In the genomic region with DNA sequence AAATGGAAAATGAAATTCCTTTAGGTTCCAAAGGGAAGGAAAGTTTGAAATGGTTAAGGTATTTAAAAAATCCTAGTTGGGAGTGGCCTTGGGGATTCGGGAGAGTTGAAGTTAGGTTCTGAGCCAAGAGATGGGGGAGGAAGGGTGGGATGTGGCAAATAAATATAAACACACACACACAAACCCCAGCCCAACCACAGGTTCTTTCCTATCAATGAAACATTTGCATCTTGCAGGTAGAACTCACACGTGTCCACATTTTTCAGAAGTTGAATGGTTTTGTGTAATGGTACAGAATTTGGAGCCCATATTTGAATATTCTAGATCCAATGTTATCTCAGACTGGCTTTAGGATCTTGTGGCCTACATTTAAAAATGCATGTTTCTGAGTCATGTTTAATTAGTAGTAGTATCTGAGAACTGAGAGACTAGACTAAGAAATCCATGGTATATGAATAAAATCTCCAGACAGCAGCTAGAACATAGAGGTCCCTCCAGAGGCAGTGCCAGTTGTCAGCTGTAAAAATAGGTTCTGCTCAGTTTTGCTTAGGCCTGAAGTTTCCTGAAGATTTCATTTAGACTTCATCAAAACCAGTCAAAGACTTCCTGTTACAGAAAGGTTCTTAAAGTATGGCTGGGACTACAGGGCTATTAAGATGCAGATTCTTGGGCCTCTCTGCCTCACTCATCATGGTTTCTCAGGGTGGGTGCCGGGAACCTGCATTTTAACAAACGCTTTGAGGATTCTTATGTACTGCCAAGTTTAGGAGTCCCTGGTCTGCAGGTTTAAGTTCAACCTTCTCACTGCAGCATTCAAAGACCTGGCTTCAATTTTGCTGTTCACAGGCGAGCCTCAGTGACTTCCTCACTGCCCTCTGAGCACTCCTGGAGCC, we compare ENCODE assay signal across 1 cellular context.
TF ChIP-seq lines count a peak whose summit lies in the region.

No MANE protein-coding gene starts in this region.

TF ChIP-seq in K562, 482 proteins besides CTCF, POLR2A, EP300 and RAD21 (continued from another document):
- TF ChIP-seq, protein P1, sequence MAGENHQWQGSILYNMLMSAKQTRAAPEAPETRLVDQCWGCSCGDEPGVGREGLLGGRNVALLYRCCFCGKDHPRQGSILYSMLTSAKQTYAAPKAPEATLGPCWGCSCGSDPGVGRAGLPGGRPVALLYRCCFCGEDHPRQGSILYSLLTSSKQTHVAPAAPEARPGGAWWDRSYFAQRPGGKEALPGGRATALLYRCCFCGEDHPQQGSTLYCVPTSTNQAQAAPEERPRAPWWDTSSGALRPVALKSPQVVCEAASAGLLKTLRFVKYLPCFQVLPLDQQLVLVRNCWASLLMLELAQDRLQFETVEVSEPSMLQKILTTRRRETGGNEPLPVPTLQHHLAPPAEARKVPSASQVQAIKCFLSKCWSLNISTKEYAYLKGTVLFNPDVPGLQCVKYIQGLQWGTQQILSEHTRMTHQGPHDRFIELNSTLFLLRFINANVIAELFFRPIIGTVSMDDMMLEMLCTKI (IDR thresholded peaks at IDR 0.05; ENCODE audit: partially characterized antibody), result no peak
- no peak for TF ChIP-seq FOXP1 (CRISPR knock-in tag; IDR thresholded peaks at IDR 0.05)
- TF ChIP-seq NONO (IDR thresholded peaks at IDR 0.05; ENCODE audit: low read depth in 2 of 2, low read length in 1 of 2), result no peak
- 0 out of 2 replicates have a peak, but pooled peaks have one; percentile 16 for TF ChIP-seq PTTG1 (tag; IDR thresholded peaks at IDR 0.05; ENCODE audit: low read depth)
- TF ChIP-seq, protein P2, sequence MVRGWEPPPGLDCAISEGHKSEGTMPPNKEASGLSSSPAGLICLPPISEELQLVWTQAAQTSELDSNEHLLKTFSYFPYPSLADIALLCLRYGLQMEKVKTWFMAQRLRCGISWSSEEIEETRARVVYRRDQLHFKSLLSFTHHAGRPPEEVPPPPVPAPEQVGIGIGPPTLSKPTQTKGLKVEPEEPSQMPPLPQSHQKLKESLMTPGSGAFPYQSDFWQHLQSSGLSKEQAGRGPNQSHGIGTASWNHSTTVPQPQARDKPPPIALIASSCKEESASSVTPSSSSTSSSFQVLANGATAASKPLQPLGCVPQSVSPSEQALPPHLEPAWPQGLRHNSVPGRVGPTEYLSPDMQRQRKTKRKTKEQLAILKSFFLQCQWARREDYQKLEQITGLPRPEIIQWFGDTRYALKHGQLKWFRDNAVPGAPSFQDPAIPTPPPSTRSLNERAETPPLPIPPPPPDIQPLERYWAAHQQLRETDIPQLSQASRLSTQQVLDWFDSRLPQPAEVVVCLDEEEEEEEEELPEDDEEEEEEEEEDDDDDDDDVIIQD (CRISPR knock-in tag; IDR thresholded peaks at IDR 0.05), result no peak
- no peak for TF ChIP-seq SMAD2 (IDR thresholded peaks at IDR 0.05; ENCODE audit: low read depth, low read length)
- no peak for TF ChIP-seq MYC (IDR thresholded peaks at IDR 0.05; ENCODE audit: low read depth, low read length)
- TF ChIP-seq MYC (CRISPR knock-in tag; IDR thresholded peaks at IDR 0.05; ENCODE audit: borderline replicate concordance, low read depth), result no peak
- TF ChIP-seq ARNT (IDR thresholded peaks at IDR 0.05), result 0 out of 4 replicates have a peak, but pooled peaks of 1 of the 2 experiments have one; percentile 11
- 0 out of 4 replicates have a peak, but pooled peaks of 1 of the 2 experiments have one; percentile 40 for TF ChIP-seq SRF (CRISPR knock-in tag; IDR thresholded peaks at IDR 0.05)
- TF ChIP-seq ELF2 (CRISPR knock-in tag; IDR thresholded peaks at IDR 0.05), result peak; percentile 15; the same call in 1 of the 2 replicates
- TF ChIP-seq ZNF175 (CRISPR knock-in tag; IDR thresholded peaks at IDR 0.05; ENCODE audit: low read depth), result peak; percentile 13; the same call in 1 of the 2 replicates
- TF ChIP-seq, protein P3, sequence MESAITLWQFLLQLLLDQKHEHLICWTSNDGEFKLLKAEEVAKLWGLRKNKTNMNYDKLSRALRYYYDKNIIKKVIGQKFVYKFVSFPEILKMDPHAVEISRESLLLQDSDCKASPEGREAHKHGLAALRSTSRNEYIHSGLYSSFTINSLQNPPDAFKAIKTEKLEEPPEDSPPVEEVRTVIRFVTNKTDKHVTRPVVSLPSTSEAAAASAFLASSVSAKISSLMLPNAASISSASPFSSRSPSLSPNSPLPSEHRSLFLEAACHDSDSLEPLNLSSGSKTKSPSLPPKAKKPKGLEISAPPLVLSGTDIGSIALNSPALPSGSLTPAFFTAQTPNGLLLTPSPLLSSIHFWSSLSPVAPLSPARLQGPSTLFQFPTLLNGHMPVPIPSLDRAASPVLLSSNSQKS (CRISPR knock-in tag; IDR thresholded peaks at IDR 0.05), result no peak
- TF ChIP-seq, protein P4, sequence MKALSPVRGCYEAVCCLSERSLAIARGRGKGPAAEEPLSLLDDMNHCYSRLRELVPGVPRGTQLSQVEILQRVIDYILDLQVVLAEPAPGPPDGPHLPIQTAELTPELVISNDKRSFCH (CRISPR knock-in tag; IDR thresholded peaks at IDR 0.05), result no peak
- TF ChIP-seq, protein P4 (tag; IDR thresholded peaks at IDR 0.05), result 0 out of 2 replicates have a peak, but pooled peaks have one; percentile 34
- 0 out of 2 replicates have a peak, but pooled peaks have one; percentile 10 for TF ChIP-seq MTA3 (IDR thresholded peaks at IDR 0.05; ENCODE audit: borderline replicate concordance)
- TF ChIP-seq, protein P5, sequence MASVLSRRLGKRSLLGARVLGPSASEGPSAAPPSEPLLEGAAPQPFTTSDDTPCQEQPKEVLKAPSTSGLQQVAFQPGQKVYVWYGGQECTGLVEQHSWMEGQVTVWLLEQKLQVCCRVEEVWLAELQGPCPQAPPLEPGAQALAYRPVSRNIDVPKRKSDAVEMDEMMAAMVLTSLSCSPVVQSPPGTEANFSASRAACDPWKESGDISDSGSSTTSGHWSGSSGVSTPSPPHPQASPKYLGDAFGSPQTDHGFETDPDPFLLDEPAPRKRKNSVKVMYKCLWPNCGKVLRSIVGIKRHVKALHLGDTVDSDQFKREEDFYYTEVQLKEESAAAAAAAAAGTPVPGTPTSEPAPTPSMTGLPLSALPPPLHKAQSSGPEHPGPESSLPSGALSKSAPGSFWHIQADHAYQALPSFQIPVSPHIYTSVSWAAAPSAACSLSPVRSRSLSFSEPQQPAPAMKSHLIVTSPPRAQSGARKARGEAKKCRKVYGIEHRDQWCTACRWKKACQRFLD (CRISPR knock-in tag; IDR thresholded peaks at IDR 0.05), result peak; percentile 69
- 0 out of 2 replicates have a peak, but pooled peaks have one; percentile 48 for TF ChIP-seq ZNF232 (CRISPR knock-in tag; IDR thresholded peaks at IDR 0.05)
- TF ChIP-seq, protein P6, sequence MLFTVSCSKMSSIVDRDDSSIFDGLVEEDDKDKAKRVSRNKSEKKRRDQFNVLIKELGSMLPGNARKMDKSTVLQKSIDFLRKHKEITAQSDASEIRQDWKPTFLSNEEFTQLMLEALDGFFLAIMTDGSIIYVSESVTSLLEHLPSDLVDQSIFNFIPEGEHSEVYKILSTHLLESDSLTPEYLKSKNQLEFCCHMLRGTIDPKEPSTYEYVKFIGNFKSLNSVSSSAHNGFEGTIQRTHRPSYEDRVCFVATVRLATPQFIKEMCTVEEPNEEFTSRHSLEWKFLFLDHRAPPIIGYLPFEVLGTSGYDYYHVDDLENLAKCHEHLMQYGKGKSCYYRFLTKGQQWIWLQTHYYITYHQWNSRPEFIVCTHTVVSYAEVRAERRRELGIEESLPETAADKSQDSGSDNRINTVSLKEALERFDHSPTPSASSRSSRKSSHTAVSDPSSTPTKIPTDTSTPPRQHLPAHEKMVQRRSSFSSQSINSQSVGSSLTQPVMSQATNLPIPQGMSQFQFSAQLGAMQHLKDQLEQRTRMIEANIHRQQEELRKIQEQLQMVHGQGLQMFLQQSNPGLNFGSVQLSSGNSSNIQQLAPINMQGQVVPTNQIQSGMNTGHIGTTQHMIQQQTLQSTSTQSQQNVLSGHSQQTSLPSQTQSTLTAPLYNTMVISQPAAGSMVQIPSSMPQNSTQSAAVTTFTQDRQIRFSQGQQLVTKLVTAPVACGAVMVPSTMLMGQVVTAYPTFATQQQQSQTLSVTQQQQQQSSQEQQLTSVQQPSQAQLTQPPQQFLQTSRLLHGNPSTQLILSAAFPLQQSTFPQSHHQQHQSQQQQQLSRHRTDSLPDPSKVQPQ (CRISPR knock-in tag; IDR thresholded peaks at IDR 0.05; ENCODE audit: borderline replicate concordance), result no peak
- no peak for TF ChIP-seq NR4A1 (CRISPR knock-in tag; IDR thresholded peaks at IDR 0.05)
- TF ChIP-seq NR4A1 (tag; IDR thresholded peaks at IDR 0.05), result peak; percentile 35; the same call in 1 of the 2 replicates
- TF ChIP-seq, protein P7, sequence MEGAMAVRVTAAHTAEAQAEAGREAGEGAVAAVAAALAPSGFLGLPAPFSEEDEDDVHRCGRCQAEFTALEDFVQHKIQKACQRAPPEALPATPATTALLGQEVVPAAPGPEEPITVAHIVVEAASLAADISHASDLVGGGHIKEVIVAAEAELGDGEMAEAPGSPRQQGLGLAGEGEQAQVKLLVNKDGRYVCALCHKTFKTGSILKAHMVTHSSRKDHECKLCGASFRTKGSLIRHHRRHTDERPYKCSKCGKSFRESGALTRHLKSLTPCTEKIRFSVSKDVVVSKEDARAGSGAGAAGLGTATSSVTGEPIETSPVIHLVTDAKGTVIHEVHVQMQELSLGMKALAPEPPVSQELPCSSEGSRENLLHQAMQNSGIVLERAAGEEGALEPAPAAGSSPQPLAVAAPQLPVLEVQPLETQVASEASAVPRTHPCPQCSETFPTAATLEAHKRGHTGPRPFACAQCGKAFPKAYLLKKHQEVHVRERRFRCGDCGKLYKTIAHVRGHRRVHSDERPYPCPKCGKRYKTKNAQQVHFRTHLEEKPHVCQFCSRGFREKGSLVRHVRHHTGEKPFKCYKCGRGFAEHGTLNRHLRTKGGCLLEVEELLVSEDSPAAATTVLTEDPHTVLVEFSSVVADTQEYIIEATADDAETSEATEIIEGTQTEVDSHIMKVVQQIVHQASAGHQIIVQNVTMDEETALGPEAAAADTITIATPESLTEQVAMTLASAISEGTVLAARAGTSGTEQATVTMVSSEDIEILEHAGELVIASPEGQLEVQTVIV (CRISPR knock-in tag; IDR thresholded peaks at IDR 0.05; ENCODE audit: borderline replicate concordance), result peak; percentile 39; the same call in 1 of the 2 replicates
- TF ChIP-seq U2AF2 (optimal IDR thresholded peaks at IDR 0.05; ENCODE audit: low read depth, low read length), result no peak
- TF ChIP-seq, protein P8, sequence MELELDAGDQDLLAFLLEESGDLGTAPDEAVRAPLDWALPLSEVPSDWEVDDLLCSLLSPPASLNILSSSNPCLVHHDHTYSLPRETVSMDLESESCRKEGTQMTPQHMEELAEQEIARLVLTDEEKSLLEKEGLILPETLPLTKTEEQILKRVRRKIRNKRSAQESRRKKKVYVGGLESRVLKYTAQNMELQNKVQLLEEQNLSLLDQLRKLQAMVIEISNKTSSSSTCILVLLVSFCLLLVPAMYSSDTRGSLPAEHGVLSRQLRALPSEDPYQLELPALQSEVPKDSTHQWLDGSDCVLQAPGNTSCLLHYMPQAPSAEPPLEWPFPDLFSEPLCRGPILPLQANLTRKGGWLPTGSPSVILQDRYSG (tag; conservative IDR thresholded peaks at IDR 0.05; ENCODE audit: low read depth), result 0 out of 2 replicates have a peak, but pooled peaks have one; percentile 63
- TF ChIP-seq SP1 (CRISPR knock-in tag; IDR thresholded peaks at IDR 0.05), result 0 out of 2 replicates have a peak, but pooled peaks have one; percentile 46
- no peak for TF ChIP-seq HNRNPLL (IDR thresholded peaks at IDR 0.05; ENCODE audit: low read depth, low read length, poor library complexity, severe bottlenecking)
- TF ChIP-seq KLF6 (CRISPR knock-in tag; IDR thresholded peaks at IDR 0.05; ENCODE audit: borderline replicate concordance), result 0 out of 2 replicates have a peak, but pooled peaks have one; percentile 3
- TF ChIP-seq, protein P9, sequence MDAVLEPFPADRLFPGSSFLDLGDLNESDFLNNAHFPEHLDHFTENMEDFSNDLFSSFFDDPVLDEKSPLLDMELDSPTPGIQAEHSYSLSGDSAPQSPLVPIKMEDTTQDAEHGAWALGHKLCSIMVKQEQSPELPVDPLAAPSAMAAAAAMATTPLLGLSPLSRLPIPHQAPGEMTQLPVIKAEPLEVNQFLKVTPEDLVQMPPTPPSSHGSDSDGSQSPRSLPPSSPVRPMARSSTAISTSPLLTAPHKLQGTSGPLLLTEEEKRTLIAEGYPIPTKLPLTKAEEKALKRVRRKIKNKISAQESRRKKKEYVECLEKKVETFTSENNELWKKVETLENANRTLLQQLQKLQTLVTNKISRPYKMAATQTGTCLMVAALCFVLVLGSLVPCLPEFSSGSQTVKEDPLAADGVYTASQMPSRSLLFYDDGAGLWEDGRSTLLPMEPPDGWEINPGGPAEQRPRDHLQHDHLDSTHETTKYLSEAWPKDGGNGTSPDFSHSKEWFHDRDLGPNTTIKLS (IDR thresholded peaks at IDR 0.05; ENCODE audit: borderline replicate concordance, low read depth), result no peak
- TF ChIP-seq ZNF699 (CRISPR knock-in tag; IDR thresholded peaks at IDR 0.05; ENCODE audit: insufficient replicate concordance), result no peak
- TF ChIP-seq, protein P10, sequence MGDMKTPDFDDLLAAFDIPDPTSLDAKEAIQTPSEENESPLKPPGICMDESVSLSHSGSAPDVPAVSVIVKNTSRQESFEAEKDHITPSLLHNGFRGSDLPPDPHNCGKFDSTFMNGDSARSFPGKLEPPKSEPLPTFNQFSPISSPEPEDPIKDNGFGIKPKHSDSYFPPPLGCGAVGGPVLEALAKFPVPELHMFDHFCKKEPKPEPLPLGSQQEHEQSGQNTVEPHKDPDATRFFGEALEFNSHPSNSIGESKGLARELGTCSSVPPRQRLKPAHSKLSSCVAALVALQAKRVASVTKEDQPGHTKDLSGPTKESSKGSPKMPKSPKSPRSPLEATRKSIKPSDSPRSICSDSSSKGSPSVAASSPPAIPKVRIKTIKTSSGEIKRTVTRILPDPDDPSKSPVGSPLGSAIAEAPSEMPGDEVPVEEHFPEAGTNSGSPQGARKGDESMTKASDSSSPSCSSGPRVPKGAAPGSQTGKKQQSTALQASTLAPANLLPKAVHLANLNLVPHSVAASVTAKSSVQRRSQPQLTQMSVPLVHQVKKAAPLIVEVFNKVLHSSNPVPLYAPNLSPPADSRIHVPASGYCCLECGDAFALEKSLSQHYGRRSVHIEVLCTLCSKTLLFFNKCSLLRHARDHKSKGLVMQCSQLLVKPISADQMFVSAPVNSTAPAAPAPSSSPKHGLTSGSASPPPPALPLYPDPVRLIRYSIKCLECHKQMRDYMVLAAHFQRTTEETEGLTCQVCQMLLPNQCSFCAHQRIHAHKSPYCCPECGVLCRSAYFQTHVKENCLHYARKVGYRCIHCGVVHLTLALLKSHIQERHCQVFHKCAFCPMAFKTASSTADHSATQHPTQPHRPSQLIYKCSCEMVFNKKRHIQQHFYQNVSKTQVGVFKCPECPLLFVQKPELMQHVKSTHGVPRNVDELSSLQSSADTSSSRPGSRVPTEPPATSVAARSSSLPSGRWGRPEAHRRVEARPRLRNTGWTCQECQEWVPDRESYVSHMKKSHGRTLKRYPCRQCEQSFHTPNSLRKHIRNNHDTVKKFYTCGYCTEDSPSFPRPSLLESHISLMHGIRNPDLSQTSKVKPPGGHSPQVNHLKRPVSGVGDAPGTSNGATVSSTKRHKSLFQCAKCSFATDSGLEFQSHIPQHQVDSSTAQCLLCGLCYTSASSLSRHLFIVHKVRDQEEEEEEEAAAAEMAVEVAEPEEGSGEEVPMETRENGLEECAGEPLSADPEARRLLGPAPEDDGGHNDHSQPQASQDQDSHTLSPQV (IDR thresholded peaks at IDR 0.05), result peak; percentile 68; the same call in 1 of the 2 replicates
- no peak for TF ChIP-seq STAT5A (IDR thresholded peaks at IDR 0.05; ENCODE audit: borderline replicate concordance, low read length)
